21 cellular contexts compared by ENCODE assay signal in genomic region chr9:128051932-128052734, GRCh38. TPM values are rescaled to one million over a fixed set of nuclear protein-coding genes. Genes with fewer than 3 reads are reported as not detected.
DNase-seq lines count a peak whose midpoint lies in the region; ATAC-seq and TF ChIP-seq lines count a peak whose summit lies in the region.
"Had no signal": no experiment of that assay in that cellular context is flagged by ENCODE, and none has a peak within 500 bp of the region (broad histone marks: within the 10 kb centered on the region; RNA-seq: fewer than 3 reads in every experiment).

No MANE protein-coding gene starts in this region.

- ATAC-seq in HCT116, result peak; percentile 86
- ATAC-seq in foreskin keratinocyte, result peak; percentile 87
- ATAC-seq in activated CD8-positive, alpha-beta T cell treated with anti-CD3 and anti-CD28 coated beads for 36 hours, result no peak
- no peak for ATAC-seq in stimulated activated effector memory CD8-positive, alpha-beta T cell treated with anti-CD3 and anti-CD28 coated beads, Interleukin-12 subunit alpha, Interleukin-12 subunit beta, amount 100 ng/mL, for 72 hours
- ATAC-seq: activated naive CD8-positive, alpha-beta T cell treated with anti-CD3 and anti-CD28 coated beads, Interleukin-2, amount 50 U/mL, for 24 hours; GM12878; Right ventricle myocardium inferior had no signal

- peak overlapping the region; percentile 63 for H4K8ac ChIP-seq in trophoblast cell (ENCODE audit: low read depth, low read length)

- H3K9me3 Mint-ChIP-seq in activated CD8-positive, alpha-beta T cell treated with anti-CD3 and anti-CD28 coated beads for 36 hours, result no peaks in the 10 kb centered on the region
- no peaks in the 10 kb centered on the region for H3K9me3 Mint-ChIP-seq in stimulated activated effector memory CD8-positive, alpha-beta T cell treated with anti-CD3 and anti-CD28 coated beads, Interleukin-12 subunit alpha, Interleukin-12 subunit beta, amount 100 ng/mL, for 72 hours
- H3K9me3 Mint-ChIP-seq: activated B cell treated with CpG ODN at 0.5 μM for 24 hours; activated naive CD8-positive, alpha-beta T cell treated with anti-CD3 and anti-CD28 coated beads, Interleukin-2, amount 50 U/mL, for 24 hours had no signal

- H3K18ac ChIP-seq in trophoblast cell (ENCODE audit: low read length), result peak overlapping the region; percentile 22

- no peaks in the 10 kb centered on the region for H3K79me2 ChIP-seq in HCT116 (ENCODE audit: insufficient read depth, low read length)
- no peaks in the 10 kb centered on the region for H3K79me2 ChIP-seq in trophoblast cell (ENCODE audit: control insufficient read depth, insufficient read depth, low read length, poor library complexity)

- H3K4me2 ChIP-seq in HCT116 (ENCODE audit: low read length), result peak overlapping the region; percentile 71
- H3K4me2 ChIP-seq in trophoblast cell (ENCODE audit: low read length), result no peak overlapping the region
- H3K4me2 ChIP-seq: KMS-11 had no signal

- POLR2A ChIA-PET in HCT116 (lab: Charles Lee) (interaction anchor here (0.6 to 1.6 kb wide), 11 partner anchors 9 to 133 kb away, joined by 3 to 8 read pairs (median 5); partner anchors contain the start of genes NAIF1 and SLC25A25), RWPE1 (lab: Yijun Ruan, JAX; ENCODE audit: low non-redundant PET) (interaction anchor here (0.7 kb wide), 1 partner anchor 225 kb away, joined by 3 read pairs; no protein-coding TSS in a partner anchor)
- POLR2A ChIA-PET in activated CD8-positive, alpha-beta T cell treated with anti-CD3 and anti-CD28 coated beads for 36 hours (lab: Charles Lee), result interaction anchor here (0.6 to 1.1 kb wide), 3 partner anchors 13 to 240 kb away, joined by 3 read pairs; partner anchors contain the start of gene NAIF1

- peak overlapping the region; percentile 89 for H2BK120ac ChIP-seq in trophoblast cell (ENCODE audit: insufficient read depth, low read length, poor library complexity)

- H2AK5ac ChIP-seq in trophoblast cell (ENCODE audit: low read length), result peak overlapping the region; percentile 88

- H3K23ac ChIP-seq in trophoblast cell (ENCODE audit: low read length), result no peak overlapping the region

- H3K9ac ChIP-seq in HCT116 (ENCODE audit: low read length) (peak overlapping the region; percentile 7; the same call in 1 of the 2 replicates), trophoblast cell (ENCODE audit: low read length) (no peak overlapping the region)
- H3K9ac ChIP-seq: KMS-11 had no signal

- H2AFZ ChIP-seq in HCT116 (ENCODE audit: low read depth, low read length, poor library complexity, severe bottlenecking) (peak overlapping the region; percentile 1), trophoblast cell (ENCODE audit: insufficient read depth, low read length, poor library complexity) (peak overlapping the region; percentile 37)

- peak overlapping the region; percentile 8 for H4K12ac ChIP-seq in trophoblast cell (ENCODE audit: low read depth, low read length)

- no peaks in the 10 kb centered on the region for H3K27me3 Mint-ChIP-seq in activated CD8-positive, alpha-beta T cell treated with anti-CD3 and anti-CD28 coated beads for 36 hours
- H3K27me3 Mint-ChIP-seq: activated B cell treated with CpG ODN at 0.5 μM for 24 hours had no signal

- H3K36me3 Mint-ChIP-seq in activated CD8-positive, alpha-beta T cell treated with anti-CD3 and anti-CD28 coated beads for 36 hours (ENCODE audit: low read depth), result no peaks in the 10 kb centered on the region
- H3K36me3 Mint-ChIP-seq in stimulated activated effector memory CD8-positive, alpha-beta T cell treated with anti-CD3 and anti-CD28 coated beads, Interleukin-12 subunit alpha, Interleukin-12 subunit beta, amount 100 ng/mL, for 72 hours, result no peaks in the 10 kb centered on the region

- H2BK12ac ChIP-seq in trophoblast cell (ENCODE audit: low read length), result peak overlapping the region; percentile 21

- no peak for TF ChIP-seq POLR2A in HCT116 (IDR thresholded peaks at IDR 0.05; ENCODE audit: borderline replicate concordance, extremely low read depth, insufficient read depth, insufficient read length)
- no peak for TF ChIP-seq POLR2A in erythroblast (IDR thresholded peaks at IDR 0.05; ENCODE audit: low read length)

- TF ChIP-seq CTCF in HCT116 (IDR thresholded peaks at IDR 0.05 in 2 of 3, conservative IDR thresholded peaks at IDR 0.05 in 1 of 3; ENCODE audit: borderline replicate concordance in 1 of 3, insufficient read depth in 1 of 3, low read depth in 2 of 3, low read length in 2 of 3) (peak in 1 of 3 experiments; percentile 51; a peak in 1 of 6 replicates), RWPE1 (conservative IDR thresholded peaks at IDR 0.05; ENCODE audit: low read depth) (no peak), foreskin keratinocyte (conservative IDR thresholded peaks at IDR 0.05) (peak; percentile 20), left ventricle myocardium inferior (IDR thresholded peaks at IDR 0.05; ENCODE audit: borderline replicate concordance) (no peak)
- TF ChIP-seq CTCF in activated CD8-positive, alpha-beta T cell treated with anti-CD3 and anti-CD28 coated beads for 36 hours (IDR thresholded peaks at IDR 0.05), result no peak

- H3K4ac ChIP-seq in trophoblast cell (ENCODE audit: low read depth, low read length), result no peak overlapping the region

- DNase-seq in HCT116 (ENCODE audit: low read depth, low spot score), result peak; percentile 77
- DNase-seq in RWPE1 (ENCODE audit: low spot score), result peak; percentile 55
- DNase-seq in foreskin keratinocyte, result peak; percentile 49 to 63
- peak; percentile 30 to 58 for DNase-seq in trophoblast cell
- no peak for DNase-seq in activated CD8-positive, alpha-beta T cell treated with anti-CD3 and anti-CD28 coated beads for 36 hours
- no peak for DNase-seq in stimulated activated effector memory CD8-positive, alpha-beta T cell treated with anti-CD3 and anti-CD28 coated beads, Interleukin-12 subunit alpha, Interleukin-12 subunit beta, amount 100 ng/mL, for 72 hours (ENCODE audit: low spot score in 2 of 2)
- no peak for DNase-seq in erythroblast (lab: John Stamatoyannopoulos, UW)
- DNase-seq in left ventricle myocardium inferior, result no peak
- DNase-seq: activated B cell treated with CpG ODN at 0.5 μM for 24 hours; activated naive CD8-positive, alpha-beta T cell treated with anti-CD3 and anti-CD28 coated beads, Interleukin-2, amount 50 U/mL, for 24 hours; effector CD4-positive, alpha-beta T cell; hippocampal formation; NCI-H1417; ovary; stimulated activated CD4-positive, alpha-beta T cell treated with anti-CD3 and anti-CD28 coated beads, Interleukin-2, amount 100 ng/mL, for 48 hours; T-helper 1 cell had no signal

- peaks cover 42 to 57% of the 10 kb centered on the region in 2 experiments for H3K4me1 ChIP-seq in HCT116 (ENCODE audit: control insufficient read depth in 1 of 2, insufficient read depth in 2 of 2, low read length in 2 of 2)
- peaks cover 9% of the 10 kb centered on the region for H3K4me1 ChIP-seq in foreskin keratinocyte
- H3K4me1 ChIP-seq in trophoblast cell (ENCODE audit: control insufficient read depth in 1 of 2, insufficient read depth in 2 of 2, low read length in 2 of 2), result peaks cover 10% of the 10 kb centered on the region in 2 experiments
- peaks cover 15% of the 10 kb centered on the region for H3K4me1 ChIP-seq in left ventricle myocardium inferior

- H3K27ac ChIP-seq in HCT116 (ENCODE audit: low read depth, low read length), result peak overlapping the region; percentile 71
- peak overlapping the region; percentile 8 for H3K27ac ChIP-seq in RWPE1
- no peak overlapping the region for H3K27ac ChIP-seq in foreskin keratinocyte
- H3K27ac ChIP-seq in trophoblast cell (ENCODE audit: low read depth, low read length), result peak overlapping the region; percentile 49
- no peak overlapping the region for H3K27ac ChIP-seq in left ventricle myocardium inferior (replicated peaks)
- H3K27ac ChIP-seq: cardiac muscle cell, KMS-11, ovary, suprapubic skin had no signal

- H2BK5ac ChIP-seq in trophoblast cell (ENCODE audit: low read depth, low read length, poor library complexity), result peak overlapping the region; percentile 58

- RAD21 ChIA-PET in HCT116 (lab: Charles Lee; ENCODE audit: low non-redundant PET in 1 of 2, low total read pairs in 2 of 2, uncharacterized antibody in 2 of 2, unreplicated experiment in 2 of 2), result interaction anchor here in 1 of 2 experiments (1.2 kb wide), 1 partner anchor 46 kb away, joined by 3 read pairs; no protein-coding TSS in a partner anchor

- intact Hi-C loops in HCT116 (cut with micrococcal nuclease) (loop anchor here (2.0 kb wide), 1 partner anchor 27 kb away; no protein-coding TSS in a partner anchor), left ventricle myocardium inferior (cut with micrococcal nuclease) (no loop called here)
- intact Hi-C loops in activated CD8-positive, alpha-beta T cell treated with anti-CD3 and anti-CD28 coated beads for 36 hours (cut with micrococcal nuclease), result no loop called here

- H3K4me3 Mint-ChIP-seq in activated CD8-positive, alpha-beta T cell treated with anti-CD3 and anti-CD28 coated beads for 36 hours, result no peak overlapping the region
- no peak overlapping the region for H3K4me3 Mint-ChIP-seq in stimulated activated effector memory CD8-positive, alpha-beta T cell treated with anti-CD3 and anti-CD28 coated beads, Interleukin-12 subunit alpha, Interleukin-12 subunit beta, amount 100 ng/mL, for 72 hours
- H3K4me3 Mint-ChIP-seq: activated B cell treated with CpG ODN at 0.5 μM for 24 hours; activated naive CD8-positive, alpha-beta T cell treated with anti-CD3 and anti-CD28 coated beads, Interleukin-2, amount 50 U/mL, for 24 hours had no signal

- H4K20me1 ChIP-seq in HCT116 (ENCODE audit: insufficient read depth), result no peaks in the 10 kb centered on the region

- H3K9me3 ChIP-seq in HCT116 (ENCODE audit: control insufficient read depth in 1 of 2, insufficient read depth in 1 of 2, low read depth in 1 of 2, low read length in 2 of 2) (no peaks in the 10 kb centered on the region), trophoblast cell (ENCODE audit: insufficient read depth, low read depth, low read length) (no peaks in the 10 kb centered on the region), left ventricle myocardium inferior (replicated peaks) (no peaks in the 10 kb centered on the region)
- H3K9me3 ChIP-seq: ovary, suprapubic skin had no signal

- peaks cover 12% of the 10 kb centered on the region for H3K79me1 ChIP-seq in trophoblast cell (ENCODE audit: low read length)

- WGBS in trophoblast cell (ENCODE audit: extremely low coverage, insufficient coverage, insufficient read length), result no CpG with 5 or more reads among the region's 16 CpGs

- H3K4me1 Mint-ChIP-seq in activated CD8-positive, alpha-beta T cell treated with anti-CD3 and anti-CD28 coated beads for 36 hours (ENCODE audit: low read depth), result peaks cover 2% of the 10 kb centered on the region
- H3K4me1 Mint-ChIP-seq in stimulated activated effector memory CD8-positive, alpha-beta T cell treated with anti-CD3 and anti-CD28 coated beads, Interleukin-12 subunit alpha, Interleukin-12 subunit beta, amount 100 ng/mL, for 72 hours, result no peaks in the 10 kb centered on the region
- H3K4me1 Mint-ChIP-seq: activated B cell treated with CpG ODN at 0.5 μM for 24 hours had no signal

- H3K36me3 ChIP-seq in HCT116 (ENCODE audit: control insufficient read depth in 1 of 2, insufficient read depth in 2 of 2, low read length in 2 of 2), result no peaks in the 10 kb centered on the region
- no peaks in the 10 kb centered on the region for H3K36me3 ChIP-seq in trophoblast cell (ENCODE audit: control insufficient read depth in 1 of 2, insufficient read depth in 2 of 2, low read length in 2 of 2)
- no peaks in the 10 kb centered on the region for H3K36me3 ChIP-seq in left ventricle myocardium inferior
- H3K36me3 ChIP-seq: cardiac muscle cell, ovary, suprapubic skin had no signal

- H3K4me3 ChIP-seq in HCT116 (replicated peaks in 1 of 2; ENCODE audit: low read depth in 1 of 2, low read length in 2 of 2) (peak overlapping the region in 1 of 2 experiments; percentile 36; a peak in 2 of 4 replicates), trophoblast cell (ENCODE audit: low read depth, low read length) (no peak overlapping the region), left ventricle myocardium inferior (no peak overlapping the region)
- H3K4me3 ChIP-seq: cardiac muscle cell, GM12878, ovary, suprapubic skin had no signal

- H3K27me3 ChIP-seq in HCT116 (ENCODE audit: insufficient read depth, low read length) (no peaks in the 10 kb centered on the region), foreskin keratinocyte (no peaks in the 10 kb centered on the region), trophoblast cell (ENCODE audit: insufficient read depth, low read length) (no peaks in the 10 kb centered on the region), left ventricle myocardium inferior (ENCODE audit: low read depth) (no peaks in the 10 kb centered on the region)
- H3K27me3 ChIP-seq: cardiac muscle cell, ovary, suprapubic skin had no signal

- peak; percentile 67 for TF ChIP-seq RAD21 in HCT116 (IDR thresholded peaks at IDR 0.05; ENCODE audit: low read depth)

- CTCF ChIA-PET in HCT116 (lab: Charles Lee), result interaction anchor here (0.7 to 3.1 kb wide), 8 partner anchors 16 to 108 kb away, joined by 3 to 13 read pairs (median 3); partner anchors contain the start of genes NAIF1 and SLC25A25
- CTCF ChIA-PET in RWPE1 (lab: Yijun Ruan, JAX), result interaction anchor here (0.6 to 1.4 kb wide), 6 partner anchors 17 to 109 kb away, joined by 3 to 7 read pairs (median 4); no protein-coding TSS in a partner anchor
- CTCF ChIA-PET in activated CD8-positive, alpha-beta T cell treated with anti-CD3 and anti-CD28 coated beads for 36 hours (lab: Charles Lee), result interaction anchor here (0.8 kb wide), 1 partner anchor 110 kb away, joined by 3 read pairs; no protein-coding TSS in a partner anchor

- peak overlapping the region; percentile 86 for H4K91ac ChIP-seq in trophoblast cell (ENCODE audit: low read depth, low read length)

- no TSS peak for BruUV-seq in HCT116 (replicated peaks; lab: Mats Ljungman, UMichigan)

- H3K14ac ChIP-seq in trophoblast cell (ENCODE audit: low read length), result peak overlapping the region; percentile 72

- no peak overlapping the region for H3K27ac Mint-ChIP-seq in activated CD8-positive, alpha-beta T cell treated with anti-CD3 and anti-CD28 coated beads for 36 hours
- no peak overlapping the region for H3K27ac Mint-ChIP-seq in stimulated activated effector memory CD8-positive, alpha-beta T cell treated with anti-CD3 and anti-CD28 coated beads, Interleukin-12 subunit alpha, Interleukin-12 subunit beta, amount 100 ng/mL, for 72 hours
- H3K27ac Mint-ChIP-seq: activated B cell treated with CpG ODN at 0.5 μM for 24 hours; activated naive CD8-positive, alpha-beta T cell treated with anti-CD3 and anti-CD28 coated beads, Interleukin-2, amount 50 U/mL, for 24 hours had no signal

- no peaks in the 10 kb centered on the region for H3K9me2 ChIP-seq in HCT116 (ENCODE audit: insufficient read depth)

RNA-seq across cellular contexts. Expression of gene NAIF1, which starts 15.0 kb away (rescaled TPM):
- 11.0 TPM for total RNA-seq in HCT116 (2021; ENCODE audit: unreplicated experiment)
- polyA plus RNA-seq in HCT116 (2012), result 13.3 and 16.7 TPM in 2 replicates
- total RNA-seq in foreskin keratinocyte, result 8.0 and 9.5 TPM in 2 replicates
- polyA plus RNA-seq in foreskin keratinocyte, result 7.8 and 8.9 TPM in 2 replicates
- 6.6 and 7.1 TPM in 2 replicates for polyA plus RNA-seq in trophoblast cell (2013)
- 10 to 100 TPM in 1 of 2 experiments, 1 to 10 TPM in 1; 8.4 to 11.8 TPM for total RNA-seq in activated CD8-positive, alpha-beta T cell treated with anti-CD3 and anti-CD28 coated beads for 36 hours
- 7.9 TPM for total RNA-seq in left ventricle myocardium inferior

RNA-seq across cellular contexts. Expression of gene SLC25A25, which starts 15.9 kb away (rescaled TPM):
- total RNA-seq in HCT116 (2021; ENCODE audit: unreplicated experiment) (15.3 TPM), foreskin keratinocyte (8.0 and 8.7 TPM in 2 replicates), left ventricle myocardium inferior (5.4 TPM)
- 18.8 and 20.5 TPM in 2 replicates for polyA plus RNA-seq in HCT116 (2012)
- polyA plus RNA-seq in foreskin keratinocyte, result 3.8 and 4.8 TPM in 2 replicates
- 10.2 and 11.5 TPM in 2 replicates for polyA plus RNA-seq in trophoblast cell (2013)
- total RNA-seq in activated CD8-positive, alpha-beta T cell treated with anti-CD3 and anti-CD28 coated beads for 36 hours, result 10 to 100 TPM; 12.9 to 14.6 TPM

Comparison
In these comparisons a context has a peak if more than half of its experiments do, and no peak if none do; other contexts are left out.
1. ATAC-seq: peak in HCT116 (single experiment) and foreskin keratinocyte (single experiment); none in activated CD8-positive, alpha-beta T cell treated with anti-CD3 and anti-CD28 coated beads for 36 hours (single experiment) and stimulated activated effector memory CD8-positive, alpha-beta T cell treated with anti-CD3 and anti-CD28 coated beads, Interleukin-12 subunit alpha, Interleukin-12 subunit beta, amount 100 ng/mL, for 72 hours (single experiment).
2. DNase-seq: peak in HCT116 (single experiment), RWPE1 (single experiment), foreskin keratinocyte (2 of 2) and trophoblast cell (2 of 2); none in activated CD8-positive, alpha-beta T cell treated with anti-CD3 and anti-CD28 coated beads for 36 hours (single experiment), stimulated activated effector memory CD8-positive, alpha-beta T cell treated with anti-CD3 and anti-CD28 coated beads, Interleukin-12 subunit alpha, Interleukin-12 subunit beta, amount 100 ng/mL, for 72 hours (0 of 2), erythroblast (0 of 2) and left ventricle myocardium inferior (single experiment).
3. H3K27ac ChIP-seq: peak in HCT116 (single experiment), RWPE1 (single experiment) and trophoblast cell (single experiment); none in foreskin keratinocyte (single experiment) and left ventricle myocardium inferior (single experiment).